Comparison of ENCODE assay signal across 24 cellular contexts in the genomic region with DNA sequence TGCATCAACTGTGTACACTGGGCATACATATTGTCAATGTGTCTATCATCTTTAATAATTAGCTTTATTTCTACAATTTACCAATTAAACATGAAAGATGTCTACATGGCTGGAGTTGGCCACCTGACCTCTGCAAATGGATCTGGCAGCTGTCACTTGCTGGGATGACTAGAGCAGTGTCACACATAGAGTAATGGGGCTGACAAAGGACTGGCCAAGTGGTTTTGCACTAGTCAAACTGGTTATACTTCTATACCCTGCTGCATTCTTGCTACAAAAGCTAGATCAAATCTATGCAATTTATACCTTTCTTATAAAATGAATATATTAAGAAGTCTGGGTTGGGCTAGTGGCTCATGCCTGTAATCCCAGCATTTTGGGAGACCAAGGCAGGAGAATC.
"Had no signal": no experiment of that assay in that cellular context is flagged by ENCODE, and none has a peak within 500 bp of the region (broad histone marks: within the 10 kb centered on the region; RNA-seq: fewer than 3 reads in every experiment).

No MANE protein-coding gene starts in this region.

- ATAC-seq: activated naive CD8-positive, alpha-beta T cell treated with anti-CD3 and anti-CD28 coated beads, Interleukin-2, amount 50 U/mL, for 24 hours; foreskin keratinocyte; left ventricle myocardium superior; naive thymus-derived CD8-positive, alpha-beta T cell; pancreas; WTC11 had no signal

- DNase-seq: activated CD4-positive, alpha-beta memory T cell treated with anti-CD3 and anti-CD28 coated beads, Interleukin-2, amount 10 ng/mL, durations not matched to agents 7 days and 5 days; activated CD4-positive, alpha-beta T cell treated with anti-CD3 and anti-CD28 coated beads for 1 hour; activated CD4-positive, alpha-beta T cell treated with anti-CD3 and anti-CD28 coated beads, Interleukin-2, amount 10 ng/mL, durations not matched to agents 7 days and 5 days; activated CD8-positive, alpha-beta memory T cell treated with anti-CD3 and anti-CD28 coated beads, Interleukin-2, amount 50 U/mL, for 48 hours; activated gamma-delta T cell; activated naive CD8-positive, alpha-beta T cell treated with anti-CD3 and anti-CD28 coated beads, Interleukin-2, amount 50 U/mL, for 24 hours; activated T-cell treated with anti-CD3 and anti-CD28 coated beads, Interleukin-2, amount 50 U/mL, for 24 hours; amygdala; central memory CD4-positive, alpha-beta T cell; endodermal cell; foreskin keratinocyte; left ventricle myocardium superior; midbrain; naive thymus-derived CD8-positive, alpha-beta T cell; nucleus accumbens; pancreas; spleen; stimulated activated naive CD4-positive, alpha-beta T cell treated with Interleukin-2 at 50 U/mL for 16 hours; T-helper 9 cell; testis; transverse colon had no signal

- H3K4me1 ChIP-seq: foreskin keratinocyte had no signal

- H3K9me3 ChIP-seq: esophagus muscularis mucosa, pancreas, right atrium auricular region, spleen, testis, transverse colon had no signal

- H3K27me3 ChIP-seq: esophagus muscularis mucosa, foreskin keratinocyte, pancreas, right atrium auricular region, spleen, testis, transverse colon had no signal

- H3K4me3 ChIP-seq: esophagus muscularis mucosa, pancreas, right atrium auricular region, spleen, testis, transverse colon had no signal

- H3K27ac ChIP-seq: esophagus muscularis mucosa, foreskin keratinocyte, pancreas, right atrium auricular region, spleen, testis, transverse colon had no signal
